ENCODE assay signal across 13 cellular contexts in the genomic region with DNA sequence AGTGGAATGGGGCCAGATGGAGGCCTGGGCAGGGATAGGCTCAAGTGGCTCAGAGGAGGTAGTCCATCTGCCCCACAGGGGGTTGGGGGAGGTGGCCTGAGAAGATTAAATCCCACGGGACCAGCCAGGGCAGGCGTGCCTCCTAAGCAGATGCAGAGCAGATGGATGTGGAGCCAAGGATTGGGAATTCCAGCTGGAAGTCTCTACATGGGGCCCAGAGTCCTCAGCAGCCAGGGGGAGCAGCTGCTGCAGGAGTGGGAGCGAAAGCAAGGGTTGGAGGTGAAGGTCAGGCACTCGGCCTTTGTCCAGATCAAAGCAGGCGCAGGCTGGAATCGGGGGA. TPM values are rescaled to one million over a fixed set of nuclear protein-coding genes. Genes with fewer than 3 reads are reported as not detected.
DNase-seq lines count a peak whose midpoint lies in the region; ATAC-seq and TF ChIP-seq lines count a peak whose summit lies in the region.
"Had no signal": no experiment of that assay in that cellular context is flagged by ENCODE, and none has a peak within 500 bp of the region (broad histone marks: within the 10 kb centered on the region; RNA-seq: fewer than 3 reads in every experiment).

No MANE protein-coding gene starts in this region.

- peaks cover 4 to 13% (median 8%) of the 10 kb centered on the region in 5 donors for H3K27me3 Mint-ChIP-seq in naive thymus-derived CD4-positive, alpha-beta T cell

- DNase-seq in H7 (peak; percentile 69), NCI-H2081 (lab: John Stamatoyannopoulos, UW) (peak; percentile 59 to 67), WERI-Rb-1 (peak; percentile 99), myocyte (ENCODE audit: low read depth) (peak; percentile 9), SIG-M5 (lab: John Stamatoyannopoulos, UW) (no peak), putamen (ENCODE audit: low spot score) (no peak)
- DNase-seq in naive thymus-derived CD4-positive, alpha-beta T cell: no peak
- DNase-seq: activated B cell treated with CpG ODN at 0.5 μM for 24 hours; activated naive CD8-positive, alpha-beta T cell treated with anti-CD3 and anti-CD28 coated beads, Interleukin-2, amount 10 ng/mL, durations not matched to agents 7 days and 5 days; NCI-H1105; stimulated activated CD4-positive, alpha-beta T cell treated with anti-CD3 and anti-CD28 coated beads, Interleukin-1b, Interleukin-23, amount 100 ng/mL, for 48 hours had no signal

- H3K9me3 ChIP-seq in WERI-Rb-1 (ENCODE audit: severe bottlenecking): peaks cover 2% of the 10 kb centered on the region
- no peaks in the 10 kb centered on the region for H3K9me3 ChIP-seq in naive thymus-derived CD4-positive, alpha-beta T cell (ENCODE audit: control insufficient read depth in 2 of 3, low read length in 3 of 3)

- H3K4me3 ChIP-seq in H7 (ENCODE audit: insufficient read depth, low read depth, low read length) (no peak overlapping the region), WERI-Rb-1 (ENCODE audit: low read depth, low read length) (no peak overlapping the region)
- H3K4me3 ChIP-seq in naive thymus-derived CD4-positive, alpha-beta T cell (ENCODE audit: low read length): no peak overlapping the region

- peak overlapping the region; percentile 73 for H3K27ac ChIP-seq in WERI-Rb-1
- H3K27ac ChIP-seq in naive thymus-derived CD4-positive, alpha-beta T cell (ENCODE audit: low read depth, low read length): no peak overlapping the region

- H3K4me1 Mint-ChIP-seq in naive thymus-derived CD4-positive, alpha-beta T cell: no peaks in the 10 kb centered on the region
- H3K4me1 Mint-ChIP-seq: activated B cell treated with CpG ODN at 0.5 μM for 24 hours; activated naive CD8-positive, alpha-beta T cell treated with anti-CD3 and anti-CD28 coated beads, Interleukin-2, amount 10 ng/mL, durations not matched to agents 7 days and 5 days had no signal

- intact Hi-C loops in naive thymus-derived CD4-positive, alpha-beta T cell (cut with micrococcal nuclease): no loop called here

- no peak overlapping the region for H3K27ac Mint-ChIP-seq in naive thymus-derived CD4-positive, alpha-beta T cell
- H3K27ac Mint-ChIP-seq: activated B cell treated with CpG ODN at 0.5 μM for 24 hours; activated naive CD8-positive, alpha-beta T cell treated with anti-CD3 and anti-CD28 coated beads, Interleukin-2, amount 10 ng/mL, durations not matched to agents 7 days and 5 days; progenitor cell of endocrine pancreas had no signal

- H3K36me3 ChIP-seq in H7 (replicated peaks; ENCODE audit: control insufficient read depth, insufficient read depth, low read length): no peaks in the 10 kb centered on the region
- no peaks in the 10 kb centered on the region for H3K36me3 ChIP-seq in WERI-Rb-1
- H3K36me3 ChIP-seq in naive thymus-derived CD4-positive, alpha-beta T cell (ENCODE audit: control insufficient read depth in 2 of 3, insufficient read depth in 3 of 3, low read length in 3 of 3): no peaks in the 10 kb centered on the region

- POLR2A ChIA-PET in naive thymus-derived CD4-positive, alpha-beta T cell (lab: Charles Lee): no interaction called here

- CTCF ChIA-PET in naive thymus-derived CD4-positive, alpha-beta T cell (lab: Charles Lee): no interaction called here

- ATAC-seq in HG03025 (IDR thresholded peaks at IDR 0.05; ENCODE audit: low FRiP score, unreplicated experiment): no peak
- ATAC-seq in naive thymus-derived CD4-positive, alpha-beta T cell: no peak

- H3K27me3 ChIP-seq in H7 (ENCODE audit: control insufficient read depth, insufficient read depth, low read length) (no peaks in the 10 kb centered on the region; the same call in 1 of the 2 replicates), WERI-Rb-1 (ENCODE audit: insufficient read depth, low read depth, severe bottlenecking) (no peaks in the 10 kb centered on the region)
- H3K27me3 ChIP-seq in naive thymus-derived CD4-positive, alpha-beta T cell (ENCODE audit: control insufficient read depth in 2 of 2, insufficient read depth in 2 of 2, low read length in 2 of 2): no peaks in the 10 kb centered on the region

- no peaks in the 10 kb centered on the region for H3K4me1 ChIP-seq in naive thymus-derived CD4-positive, alpha-beta T cell (ENCODE audit: control insufficient read depth in 2 of 2, insufficient read depth in 2 of 2, low read length in 2 of 2)

- no peak overlapping the region for H3K4me3 Mint-ChIP-seq in naive thymus-derived CD4-positive, alpha-beta T cell
- H3K4me3 Mint-ChIP-seq: activated B cell treated with CpG ODN at 0.5 μM for 24 hours; activated naive CD8-positive, alpha-beta T cell treated with anti-CD3 and anti-CD28 coated beads, Interleukin-2, amount 10 ng/mL, durations not matched to agents 7 days and 5 days had no signal

- no peaks in the 10 kb centered on the region for H3K9me3 Mint-ChIP-seq in naive thymus-derived CD4-positive, alpha-beta T cell
- H3K9me3 Mint-ChIP-seq: activated B cell treated with CpG ODN at 0.5 μM for 24 hours; activated naive CD8-positive, alpha-beta T cell treated with anti-CD3 and anti-CD28 coated beads, Interleukin-2, amount 10 ng/mL, durations not matched to agents 7 days and 5 days had no signal

- H3K36me3 Mint-ChIP-seq in naive thymus-derived CD4-positive, alpha-beta T cell: no peaks in the 10 kb centered on the region
- H3K36me3 Mint-ChIP-seq: activated naive CD8-positive, alpha-beta T cell treated with anti-CD3 and anti-CD28 coated beads, Interleukin-2, amount 10 ng/mL, durations not matched to agents 7 days and 5 days had no signal

- TF ChIP-seq CTCF in WERI-Rb-1 (IDR thresholded peaks at IDR 0.05; ENCODE audit: low read depth, low read length): peak; percentile 80

RNA-seq across cellular contexts. Expression of gene VRK1, which starts 42.4 kb away (rescaled TPM):
- 69.8 and 87.8 TPM in 2 replicates for total RNA-seq in H7 (2014; rRNA removed; shearing (Covaris generic))
- total RNA-seq in myocyte: 14.7 and 14.9 TPM in 2 replicates
- polyA plus RNA-seq in myocyte (2012): 2.9 TPM
- 10 to 100 TPM; 28.5 to 52.2 (median 40.7) TPM for total RNA-seq in naive thymus-derived CD4-positive, alpha-beta T cell
- 10 to 100 TPM; 33.3 to 45.8 TPM for polyA plus RNA-seq in naive thymus-derived CD4-positive, alpha-beta T cell

Comparison
In these comparisons a context has a peak if more than half of its experiments do, and no peak if none do; other contexts are left out.
1. DNase-seq: peak in H7 (single experiment), NCI-H2081 (2 of 2), WERI-Rb-1 (single experiment) and myocyte (single experiment); none in SIG-M5 (single experiment), naive thymus-derived CD4-positive, alpha-beta T cell (0 of 9) and putamen (single experiment).